23 cellular contexts compared by ENCODE assay signal in genomic region chr1:29221296-29221695, GRCh38. TPM values are rescaled to one million over a fixed set of nuclear protein-coding genes. Genes with fewer than 3 reads are reported as not detected.
DNase-seq lines count a peak whose midpoint lies in the region; ATAC-seq, FAIRE-seq and TF ChIP-seq lines count a peak whose summit lies in the region.
"Had no signal": no experiment of that assay in that cellular context is flagged by ENCODE, and none has a peak within 500 bp of the region (broad histone marks: within the 10 kb centered on the region; RNA-seq: fewer than 3 reads in every experiment).

No MANE protein-coding gene starts in this region.

- no peak for ATAC-seq in CD4-positive, CD25-positive, alpha-beta regulatory T cell (ENCODE audit: low read depth in 2 of 2)
- ATAC-seq in GM23338 = no peak
- ATAC-seq in WTC11 = no peak
- ATAC-seq in stimulated activated naive B cell treated with anti-CD40 and anti-IgM and Interleukin-4, amounts not matched to agents 10 μg/mL and 1 μg/mL and 100 μg/mL, for 72 hours (replicated peaks) = no peak
- ATAC-seq: A549, HCT116 had no signal

- peaks cover 15% of the 10 kb centered on the region for H3K36me3 Mint-ChIP-seq in CD4-positive, CD25-positive, alpha-beta regulatory T cell
- peaks cover 8% of the 10 kb centered on the region; the same call in 2 of the 3 replicates for H3K36me3 Mint-ChIP-seq in GM23338 (ENCODE audit: low read depth)
- peaks cover 5% of the 10 kb centered on the region; the same call in 1 of the 2 replicates for H3K36me3 Mint-ChIP-seq in WTC11
- peaks cover 16 to 51% of the 10 kb centered on the region in 2 donors for H3K36me3 Mint-ChIP-seq in stimulated activated naive B cell treated with anti-CD40 and anti-IgM and Interleukin-4, amounts not matched to agents 10 μg/mL and 1 μg/mL and 100 μg/mL, for 72 hours

- H3K27me3 ChIP-seq in CD4-positive, CD25-positive, alpha-beta regulatory T cell (ENCODE audit: control insufficient read depth, insufficient read depth, low read length) = no peaks in the 10 kb centered on the region
- no peaks in the 10 kb centered on the region for H3K27me3 ChIP-seq in GM23338 (ENCODE audit: insufficient read depth)
- H3K27me3 ChIP-seq: BE2C; BLaER1 treated with 17β-estradiol and CSF1 and Interleukin-3, amounts not matched to agents 10 nM and 100 nM had no signal

- H3K4me3 Mint-ChIP-seq in CD4-positive, CD25-positive, alpha-beta regulatory T cell = no peak overlapping the region
- H3K4me3 Mint-ChIP-seq in GM23338 (no peak overlapping the region), WTC11 (no peak overlapping the region)
- no peak overlapping the region for H3K4me3 Mint-ChIP-seq in stimulated activated naive B cell treated with anti-CD40 and anti-IgM and Interleukin-4, amounts not matched to agents 10 μg/mL and 1 μg/mL and 100 μg/mL, for 72 hours
- H3K4me3 Mint-ChIP-seq: CD14-positive monocyte; CD4-positive, alpha-beta memory T cell; HFFc6 had no signal

- no peak overlapping the region for H3K4me3 ChIP-seq in CD4-positive, CD25-positive, alpha-beta regulatory T cell (ENCODE audit: low read depth, low read length)
- H3K4me3 ChIP-seq in GM23338 = no peak overlapping the region
- H3K4me3 ChIP-seq: A549; BLaER1 treated with 17β-estradiol and CSF1 and Interleukin-3, amounts not matched to agents 10 nM and 100 nM had no signal

- H3K79me2 ChIP-seq in GM23338 (replicated peaks; ENCODE audit: insufficient read depth) = peaks cover 6% of the 10 kb centered on the region; the same call in 1 of the 2 replicates

- no peaks in the 10 kb centered on the region; the same call in 1 of the 2 replicates for H3F3A ChIP-seq in GM23338 (replicated peaks; ENCODE audit: low read depth)

- peaks cover 0 to 4% (median 1%) of the 10 kb centered on the region in 4 donors for H3K4me1 Mint-ChIP-seq in CD4-positive, CD25-positive, alpha-beta regulatory T cell
- H3K4me1 Mint-ChIP-seq in GM23338 (peaks cover 14% of the 10 kb centered on the region), WTC11 (peaks cover 26% of the 10 kb centered on the region)
- H3K4me1 Mint-ChIP-seq in stimulated activated naive B cell treated with anti-CD40 and anti-IgM and Interleukin-4, amounts not matched to agents 10 μg/mL and 1 μg/mL and 100 μg/mL, for 72 hours = no peaks in the 10 kb centered on the region

- H4K20me1 ChIP-seq in GM23338 (replicated peaks; ENCODE audit: insufficient read depth) = peaks cover 7% of the 10 kb centered on the region

- TF ChIP-seq CTCF in GM23338 (conservative IDR thresholded peaks at IDR 0.05; ENCODE audit: low read depth in 2 of 2) = no peak
- TF ChIP-seq CTCF in WTC11 (IDR thresholded peaks at IDR 0.05) = no peak

- H3K27ac Mint-ChIP-seq in CD4-positive, CD25-positive, alpha-beta regulatory T cell = peak overlapping the region; percentile 27 to 84 (median 48)
- H3K27ac Mint-ChIP-seq in GM23338 = no peak overlapping the region
- H3K27ac Mint-ChIP-seq in WTC11 = peak overlapping the region; percentile 60
- H3K27ac Mint-ChIP-seq in stimulated activated naive B cell treated with anti-CD40 and anti-IgM and Interleukin-4, amounts not matched to agents 10 μg/mL and 1 μg/mL and 100 μg/mL, for 72 hours = no peak overlapping the region
- H3K27ac Mint-ChIP-seq: HFFc6 had no signal

- H3K9me3 ChIP-seq in CD4-positive, CD25-positive, alpha-beta regulatory T cell (ENCODE audit: control insufficient read depth in 2 of 2, low read length in 2 of 2) = no peaks in the 10 kb centered on the region
- H3K9me3 ChIP-seq: A549; BE2C; BLaER1 treated with 17β-estradiol and CSF1 and Interleukin-3, amounts not matched to agents 10 nM and 100 nM; Caco-2 had no signal

- no peaks in the 10 kb centered on the region for H3K27me3 Mint-ChIP-seq in CD4-positive, CD25-positive, alpha-beta regulatory T cell
- peaks cover under 1% of the 10 kb centered on the region for H3K27me3 Mint-ChIP-seq in GM23338 (ENCODE audit: insufficient read depth, low read depth, poor library complexity)
- H3K27me3 Mint-ChIP-seq in WTC11 (ENCODE audit: low read depth) = no peaks in the 10 kb centered on the region
- no peaks in the 10 kb centered on the region for H3K27me3 Mint-ChIP-seq in stimulated activated naive B cell treated with anti-CD40 and anti-IgM and Interleukin-4, amounts not matched to agents 10 μg/mL and 1 μg/mL and 100 μg/mL, for 72 hours
- H3K27me3 Mint-ChIP-seq: CD4-positive, alpha-beta memory T cell had no signal

- no peaks in the 10 kb centered on the region for H3K4me1 ChIP-seq in CD4-positive, CD25-positive, alpha-beta regulatory T cell (ENCODE audit: control insufficient read depth, insufficient read depth, low read length, poor library complexity, severe bottlenecking)
- peaks cover 13% of the 10 kb centered on the region for H3K4me1 ChIP-seq in GM23338 (ENCODE audit: insufficient read depth)
- H3K4me1 ChIP-seq: A549; BE2C; BLaER1 treated with 17β-estradiol and CSF1 and Interleukin-3, amounts not matched to agents 10 nM and 100 nM; Caco-2 had no signal

- H3K9me3 Mint-ChIP-seq in CD4-positive, CD25-positive, alpha-beta regulatory T cell = no peaks in the 10 kb centered on the region
- H3K9me3 Mint-ChIP-seq in GM23338 (no peaks in the 10 kb centered on the region), WTC11 (no peaks in the 10 kb centered on the region)
- H3K9me3 Mint-ChIP-seq in stimulated activated naive B cell treated with anti-CD40 and anti-IgM and Interleukin-4, amounts not matched to agents 10 μg/mL and 1 μg/mL and 100 μg/mL, for 72 hours = no peaks in the 10 kb centered on the region
- H3K9me3 Mint-ChIP-seq: CD14-positive monocyte; CD4-positive, alpha-beta memory T cell; HFFc6 had no signal

- no peak overlapping the region for H3K27ac ChIP-seq in CD4-positive, CD25-positive, alpha-beta regulatory T cell (ENCODE audit: insufficient read depth, low read length, poor library complexity, severe bottlenecking)
- H3K27ac ChIP-seq in GM23338 (ENCODE audit: low read depth) = no peak overlapping the region
- H3K27ac ChIP-seq: A549; BLaER1 treated with 17β-estradiol and CSF1 and Interleukin-3, amounts not matched to agents 10 nM and 100 nM had no signal

- CTCF ChIA-PET in WTC11 (lab: Charles Lee) = interaction anchor here (1.2 kb wide), 1 partner anchor 39 kb away, joined by 5 read pairs; the partner anchor contains the start of gene SRSF4

- no peak overlapping the region for H2AFZ ChIP-seq in GM23338

- H3K36me3 ChIP-seq in CD4-positive, CD25-positive, alpha-beta regulatory T cell (ENCODE audit: control insufficient read depth, insufficient read depth, low read length) = peaks cover 2% of the 10 kb centered on the region
- 0 out of 2 replicates have a peak, but pooled peaks cover 3% of the 10 kb centered on the region for H3K36me3 ChIP-seq in GM23338 (ENCODE audit: insufficient read depth)
- H3K36me3 ChIP-seq: BE2C had no signal

- H3K9me2 ChIP-seq in GM23338 (ENCODE audit: insufficient read depth) = no peaks in the 10 kb centered on the region

- 0 out of 2 replicates have a peak overlapping the region, but pooled peaks have one; percentile 62 for H3K4me2 ChIP-seq in GM23338
- H3K4me2 ChIP-seq: A549; BLaER1 treated with 17β-estradiol and CSF1 and Interleukin-3, amounts not matched to agents 10 nM and 100 nM had no signal

- FAIRE-seq in GM19239 (lab: Jason Lieb, UNC) = no peak
- FAIRE-seq: A549, G401.6, GM12892, H1 had no signal

- POLR2A ChIA-PET in WTC11 (lab: Charles Lee) = no interaction called here

- DNase-seq in CD4-positive, CD25-positive, alpha-beta regulatory T cell = no peak
- no peak for DNase-seq in GM23338 (ENCODE audit: low spot score)
- DNase-seq in WTC11 (ENCODE audit: low spot score) = no peak
- DNase-seq in effector CD8-positive, alpha-beta T cell (lab: John Stamatoyannopoulos, UW) = no peak
- DNase-seq in GM19239 (ENCODE audit: insufficient read length, low spot score) = no peak
- DNase-seq in stimulated activated naive B cell treated with anti-CD40 and anti-IgM and Interleukin-4, amounts not matched to agents 10 μg/mL and 1 μg/mL and 100 μg/mL, for 72 hours = no peak
- DNase-seq: 8988T; ACHN; AML-193; BE2C; Caco-2; CD4-positive, alpha-beta memory T cell; DMS153; DND-41; H7; HFFc6 had no signal

TF ChIP-seq in GM23338, 12 proteins besides CTCF, POLR2A, EP300 and RAD21 (continues in another document):
- TF ChIP-seq POLR2AphosphoS5 (IDR thresholded peaks at IDR 0.05; ENCODE audit: low read depth) = no peak
- no peak for TF ChIP-seq CREB1 (CRISPR knock-in tag; IDR thresholded peaks at IDR 0.05; ENCODE audit: low read depth)

TF ChIP-seq in WTC11, 78 proteins besides CTCF, POLR2A, EP300 and RAD21 (continues in another document):
- TF ChIP-seq NR1H2 (CRISPR knock-in tag; IDR thresholded peaks at IDR 0.05) = no peak

RNA-seq across cellular contexts. Expression of gene MECR, which starts 9.4 kb away (rescaled TPM):
- 11.6 TPM for total RNA-seq in CD4-positive, CD25-positive, alpha-beta regulatory T cell
- 10 to 100 TPM; 10.1 to 16.3 (median 13.2) TPM for polyA plus RNA-seq in CD4-positive, CD25-positive, alpha-beta regulatory T cell
- total RNA-seq in GM23338 (2014; rRNA removed; shearing (Covaris generic)) = 14.3 and 25.7 TPM in 2 replicates
- 29.4 and 32.3 TPM in 2 replicates for polyA plus RNA-seq in GM23338 (2016; fragmentation: Nextera tagmentation; extraction: Ambion mirVana)
- 37.6 to 44.2 TPM (median 43.0 TPM) in 3 replicates for total RNA-seq in WTC11 (2021)

RNA-seq across cellular contexts. Expression of gene PTPRU, which starts 15.0 kb away (rescaled TPM):
- not detected for total RNA-seq in CD4-positive, CD25-positive, alpha-beta regulatory T cell
- polyA plus RNA-seq in CD4-positive, CD25-positive, alpha-beta regulatory T cell = not detected
- 69.6 and 105 TPM in 2 replicates for total RNA-seq in GM23338 (2014; rRNA removed; shearing (Covaris generic))
- polyA plus RNA-seq in GM23338 (2016; fragmentation: Nextera tagmentation; extraction: Ambion mirVana) = 7.9 and 8.0 TPM in 2 replicates
- total RNA-seq in WTC11 (2021) = 60.8 to 75.4 TPM (median 68.2 TPM) in 3 replicates
- polyA plus RNA-seq: CD4-positive, alpha-beta memory T cell had no signal

RNA-seq across cellular contexts. Expression of gene SRSF4, which starts 39.6 kb away (rescaled TPM):
- 108 TPM for total RNA-seq in CD4-positive, CD25-positive, alpha-beta regulatory T cell
- 10 to 100 TPM; 87.2 to 95.0 (median 92.6) TPM for polyA plus RNA-seq in CD4-positive, CD25-positive, alpha-beta regulatory T cell
- 54.4 and 58.4 TPM in 2 replicates for total RNA-seq in GM23338 (2014; rRNA removed; shearing (Covaris generic))
- polyA plus RNA-seq in GM23338 (2016; fragmentation: Nextera tagmentation; extraction: Ambion mirVana) = 98.3 and 98.8 TPM in 2 replicates
- total RNA-seq in WTC11 (2021) = 93.8 to 99.9 TPM (median 94.7 TPM) in 3 replicates

Comparison
In these comparisons a context has a peak if more than half of its experiments do, and no peak if none do; other contexts are left out.
1. H3K27ac Mint-ChIP-seq: peak in CD4-positive, CD25-positive, alpha-beta regulatory T cell (3 of 3) and WTC11 (single experiment); none in GM23338 (single experiment) and stimulated activated naive B cell treated with anti-CD40 and anti-IgM and Interleukin-4, amounts not matched to agents 10 μg/mL and 1 μg/mL and 100 μg/mL, for 72 hours (single experiment).
2. RNA of gene PTPRU, which starts 15.0 kb away (total RNA-seq): 69.6 to 105 TPM in GM23338 and 60.8 to 75.4 TPM in WTC11; not detected in CD4-positive, CD25-positive, alpha-beta regulatory T cell (single experiment); every median in the first group is over 10 times any median in the second.